9 cellular contexts compared by ENCODE assay signal in genomic region chr14:59360923-59361794, GRCh38.
A peak's percentile ranks its signal among the peaks of the same experiment; 100 is the strongest.
DNase-seq lines count a peak whose midpoint lies in the region; ATAC-seq and TF ChIP-seq lines count a peak whose summit lies in the region.
"Had no signal": no experiment of that assay in that cellular context is flagged by ENCODE, and none has a peak within 500 bp of the region (broad histone marks: within the 10 kb centered on the region; RNA-seq: fewer than 3 reads in every experiment).

No MANE protein-coding gene starts in this region.

- H3K4me1 ChIP-seq in Caco-2 (peaks cover 12% of the 10 kb centered on the region), spleen (peaks cover 0 to 63% (median 40%) of the 10 kb centered on the region in 6 donors)

- no peak for TF ChIP-seq POLR2A in spleen (IDR thresholded peaks at IDR 0.05)

- no peak overlapping the region for H3K4me3 ChIP-seq in Caco-2 (ENCODE audit: low read depth, low read length)
- H3K4me3 ChIP-seq in SK-N-MC = peak overlapping the region; percentile 60
- peak overlapping the region in 1 of 8 donors; percentile 1 for H3K4me3 ChIP-seq in spleen

- ATAC-seq in Right ventricle myocardium inferior = peak; percentile 64
- ATAC-seq in CD4-positive, alpha-beta T cell (ENCODE audit: poor library complexity) = no peak
- no peak for ATAC-seq in activated naive CD4-positive, alpha-beta T cell treated with anti-CD3 and anti-CD28 coated beads, Interleukin-2, amount 50 U/mL, for 72 hours

- H3K27me3 ChIP-seq in Caco-2 (replicated peaks; ENCODE audit: control insufficient read depth, insufficient read depth, low read length) (no peaks in the 10 kb centered on the region), spleen (replicated peaks in 1 of 7) (no peaks in the 10 kb centered on the region)
- H3K27me3 ChIP-seq in CD4-positive, alpha-beta T cell (ENCODE audit: control insufficient read depth, insufficient read depth, low read length) = no peaks in the 10 kb centered on the region

- H3K9me3 ChIP-seq in Caco-2 = no peaks in the 10 kb centered on the region
- H3K9me3 ChIP-seq in SK-N-MC (ENCODE audit: low read depth, low read length) = no peaks in the 10 kb centered on the region
- no peaks in the 10 kb centered on the region for H3K9me3 ChIP-seq in spleen
- no peaks in the 10 kb centered on the region for H3K9me3 ChIP-seq in CD4-positive, alpha-beta T cell (ENCODE audit: control insufficient read depth, low read length)

- no peaks in the 10 kb centered on the region for H3K9me3 Mint-ChIP-seq in Caco-2 (ENCODE audit: unreplicated experiment)
- H3K9me3 Mint-ChIP-seq in CD4-positive, alpha-beta T cell = no peaks in the 10 kb centered on the region
- no peaks in the 10 kb centered on the region for H3K9me3 Mint-ChIP-seq in activated naive CD4-positive, alpha-beta T cell treated with anti-CD3 and anti-CD28 coated beads, Interleukin-2, amount 50 U/mL, for 72 hours
- H3K9me3 Mint-ChIP-seq: activated naive CD8-positive, alpha-beta T cell treated with anti-CD3 and anti-CD28 coated beads, Interleukin-2, amount 10 ng/mL, durations not matched to agents 7 days and 5 days had no signal

- intact Hi-C loops in Caco-2 (cut with micrococcal nuclease; ENCODE audit: unreplicated experiment) (no loop called here), Right ventricle myocardium inferior (cut with DNase I) (loop anchor here (2.0 kb wide), 2 partner anchors 28 to 172 kb away; partner anchors contain the start of gene DAAM1), spleen (cut with DNase I; ENCODE audit: low total_unique reads) (no loop called here)
- intact Hi-C loops in CD4-positive, alpha-beta T cell (cut with DNase I, micrococcal nuclease) = no loop called here

- no peaks in the 10 kb centered on the region for H3K27me3 Mint-ChIP-seq in Caco-2 (ENCODE audit: insufficient read depth, unreplicated experiment)
- H3K27me3 Mint-ChIP-seq in CD4-positive, alpha-beta T cell = no peaks in the 10 kb centered on the region
- H3K27me3 Mint-ChIP-seq: activated naive CD8-positive, alpha-beta T cell treated with anti-CD3 and anti-CD28 coated beads, Interleukin-2, amount 10 ng/mL, durations not matched to agents 7 days and 5 days had no signal

- no TSS peak for BruUV-seq in Caco-2 (replicated peaks; lab: Mats Ljungman, UMichigan)

- DNase-seq in Caco-2 (peak; percentile 70 to 80), MV-4-11 (lab: John Stamatoyannopoulos, UW) (peak; percentile 92), SK-N-MC (ENCODE audit: low read depth, low spot score) (no peak), Right ventricle myocardium inferior (ENCODE audit: missing footprints) (peak; percentile 80), spleen (peak; percentile 81), AG20443 (ENCODE audit: low spot score) (no peak)
- no peak for DNase-seq in CD4-positive, alpha-beta T cell
- DNase-seq in activated naive CD4-positive, alpha-beta T cell treated with anti-CD3 and anti-CD28 coated beads, Interleukin-2, amount 50 U/mL, for 72 hours (ENCODE audit: low spot score in 2 of 2) = no peak
- DNase-seq: activated naive CD8-positive, alpha-beta T cell treated with anti-CD3 and anti-CD28 coated beads, Interleukin-2, amount 10 ng/mL, durations not matched to agents 7 days and 5 days had no signal

- POLR2A ChIA-PET in Caco-2 (lab: Charles Lee) = interaction anchor here (0.5 kb wide), 1 partner anchor 184 kb away, joined by 10 read pairs; no protein-coding TSS in a partner anchor
- POLR2A ChIA-PET in CD4-positive, alpha-beta T cell (lab: Charles Lee) = no interaction called here

- CTCF ChIA-PET in Caco-2 (lab: Charles Lee) = interaction anchor here (0.7 kb wide), 1 partner anchor 82 kb away, joined by 7 read pairs; no protein-coding TSS in a partner anchor
- CTCF ChIA-PET in CD4-positive, alpha-beta T cell (lab: Charles Lee) = no interaction called here

- TF ChIP-seq CTCF in Caco-2 (IDR thresholded peaks at IDR 0.05; ENCODE audit: insufficient read depth in 1 of 2, low read depth in 1 of 2, low read length in 1 of 2, severe bottlenecking in 1 of 2, unreplicated experiment in 1 of 2) (no peak), spleen (IDR thresholded peaks at IDR 0.05 in 8 of 11, conservative IDR thresholded peaks at IDR 0.05 in 3 of 11) (no peak)
- TF ChIP-seq CTCF in CD4-positive, alpha-beta T cell (IDR thresholded peaks at IDR 0.05) = no peak

- H3K27ac ChIP-seq in SK-N-MC (peak overlapping the region; percentile 93), spleen (peak overlapping the region in 6 of 8 donors; percentile 29 to 49 (median 36))
- no peak overlapping the region for H3K27ac ChIP-seq in CD4-positive, alpha-beta T cell (ENCODE audit: low read depth, low read length)

- no peak overlapping the region for H3K4me3 Mint-ChIP-seq in Caco-2 (ENCODE audit: unreplicated experiment)
- H3K4me3 Mint-ChIP-seq in CD4-positive, alpha-beta T cell = no peak overlapping the region
- H3K4me3 Mint-ChIP-seq: activated naive CD8-positive, alpha-beta T cell treated with anti-CD3 and anti-CD28 coated beads, Interleukin-2, amount 10 ng/mL, durations not matched to agents 7 days and 5 days had no signal

- H3K4me1 Mint-ChIP-seq in Caco-2 (ENCODE audit: low read depth, unreplicated experiment) = peaks cover 9% of the 10 kb centered on the region
- no peaks in the 10 kb centered on the region for H3K4me1 Mint-ChIP-seq in CD4-positive, alpha-beta T cell (ENCODE audit: low read depth)

- no peak overlapping the region for H3K27ac Mint-ChIP-seq in Caco-2 (ENCODE audit: unreplicated experiment)
- H3K27ac Mint-ChIP-seq in CD4-positive, alpha-beta T cell = no peak overlapping the region
- H3K27ac Mint-ChIP-seq in activated naive CD4-positive, alpha-beta T cell treated with anti-CD3 and anti-CD28 coated beads, Interleukin-2, amount 50 U/mL, for 72 hours = no peak overlapping the region
- H3K27ac Mint-ChIP-seq: activated naive CD8-positive, alpha-beta T cell treated with anti-CD3 and anti-CD28 coated beads, Interleukin-2, amount 10 ng/mL, durations not matched to agents 7 days and 5 days had no signal

- 37 to 66% (median 55%) methylated on average over 13 of the region's 13 CpGs for WGBS in spleen, 5 donors

- H3K36me3 ChIP-seq in Caco-2 (ENCODE audit: control insufficient read depth, insufficient read depth, low read length) = no peaks in the 10 kb centered on the region
- no peaks in the 10 kb centered on the region for H3K36me3 ChIP-seq in SK-N-MC (ENCODE audit: insufficient read depth, low read length)
- peaks cover 0 to 32% (median 7%) of the 10 kb centered on the region in 6 donors for H3K36me3 ChIP-seq in spleen

- H3K36me3 Mint-ChIP-seq in Caco-2 (ENCODE audit: insufficient read depth, unreplicated experiment) = peaks cover 19% of the 10 kb centered on the region
- peaks cover 48% of the 10 kb centered on the region for H3K36me3 Mint-ChIP-seq in CD4-positive, alpha-beta T cell (ENCODE audit: low read depth)
- peaks cover 0 to 9% of the 10 kb centered on the region in 2 donors for H3K36me3 Mint-ChIP-seq in activated naive CD4-positive, alpha-beta T cell treated with anti-CD3 and anti-CD28 coated beads, Interleukin-2, amount 50 U/mL, for 72 hours

- no peak overlapping the region for H3K9ac ChIP-seq in SK-N-MC (ENCODE audit: insufficient read length)

Comparison
In these comparisons a context has a peak if more than half of its experiments do, and no peak if none do; other contexts are left out.
1. DNase-seq: peak in Caco-2 (2 of 2), MV-4-11 (single experiment), Right ventricle myocardium inferior (single experiment) and spleen (single experiment); none in SK-N-MC (single experiment), AG20443 (single experiment), CD4-positive, alpha-beta T cell (0 of 10) and activated naive CD4-positive, alpha-beta T cell treated with anti-CD3 and anti-CD28 coated beads, Interleukin-2, amount 50 U/mL, for 72 hours (0 of 2).